In the genomic region with DNA sequence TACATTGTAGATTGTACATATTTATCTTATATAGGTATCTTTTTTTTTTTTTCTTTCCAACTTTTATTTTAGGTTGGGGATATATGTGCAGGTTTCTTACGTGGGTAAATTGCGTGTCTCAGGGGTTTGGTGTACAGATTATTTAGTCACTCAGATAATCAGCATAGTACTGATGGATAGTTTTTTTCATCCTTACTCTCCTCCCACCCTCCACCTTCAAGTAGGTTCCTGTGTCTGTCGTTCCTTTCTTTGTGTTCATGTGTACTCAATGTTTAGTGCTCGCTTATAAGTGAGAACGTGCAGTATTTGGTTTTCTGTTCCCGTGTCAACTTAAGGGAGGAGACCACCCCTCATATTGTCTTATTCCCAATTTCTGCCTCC, we compare ENCODE assay signal across 8 cellular contexts. TPM values are rescaled to one million over a fixed set of nuclear protein-coding genes. Genes with fewer than 3 reads are reported as not detected.
"Had no signal": no experiment of that assay in that cellular context is flagged by ENCODE, and none has a peak within 500 bp of the region (broad histone marks: within the 10 kb centered on the region; RNA-seq: fewer than 3 reads in every experiment).

No MANE protein-coding gene starts in this region.

- H3K27ac Mint-ChIP-seq: IgD-negative memory B cell had no signal

- H3K4me1 Mint-ChIP-seq: IgD-negative memory B cell had no signal

- ATAC-seq: HepG2 had no signal

- FAIRE-seq: HepG2, HTR-8/SVneo had no signal

- H3K4me3 Mint-ChIP-seq: IgD-negative memory B cell had no signal

- DNase-seq: IMR-90, KBM-7, KG1 had no signal

- H3K9me3 Mint-ChIP-seq: IgD-negative memory B cell had no signal

- H3K27ac ChIP-seq: HL-60 had no signal

RNA-seq across cellular contexts. Expression of gene C11orf96, which starts 9.6 kb away (rescaled TPM):
- total RNA-seq: HepG2, HT-29 had no signal
- polyA plus RNA-seq: IgD-negative memory B cell had no signal
